1 cellular context compared by ENCODE assay signal in genomic region chr16:1277945-1278282, GRCh38.
TF ChIP-seq lines count a peak whose summit lies in the region.

No MANE protein-coding gene starts in this region.

TF ChIP-seq in H1, 55 proteins besides CTCF, POLR2A, EP300 and RAD21:
- no peak for TF ChIP-seq KDM5A (IDR thresholded peaks at IDR 0.05; ENCODE audit: low read length)
- no peak for TF ChIP-seq CBX5 (IDR thresholded peaks at IDR 0.05; ENCODE audit: low read depth, low read length)
- no peak for TF ChIP-seq TCF12 (IDR thresholded peaks at IDR 0.05; ENCODE audit: low read depth, low read length)
- no peak for TF ChIP-seq SP4 (IDR thresholded peaks at IDR 0.05; ENCODE audit: low read length)
- no peak for TF ChIP-seq RXRA (IDR thresholded peaks at IDR 0.05; ENCODE audit: insufficient read depth, low read depth, low read length)
- no peak for TF ChIP-seq SP2 (IDR thresholded peaks at IDR 0.05; ENCODE audit: low read length)
